21 cellular contexts compared by ENCODE assay signal in the genomic region with DNA sequence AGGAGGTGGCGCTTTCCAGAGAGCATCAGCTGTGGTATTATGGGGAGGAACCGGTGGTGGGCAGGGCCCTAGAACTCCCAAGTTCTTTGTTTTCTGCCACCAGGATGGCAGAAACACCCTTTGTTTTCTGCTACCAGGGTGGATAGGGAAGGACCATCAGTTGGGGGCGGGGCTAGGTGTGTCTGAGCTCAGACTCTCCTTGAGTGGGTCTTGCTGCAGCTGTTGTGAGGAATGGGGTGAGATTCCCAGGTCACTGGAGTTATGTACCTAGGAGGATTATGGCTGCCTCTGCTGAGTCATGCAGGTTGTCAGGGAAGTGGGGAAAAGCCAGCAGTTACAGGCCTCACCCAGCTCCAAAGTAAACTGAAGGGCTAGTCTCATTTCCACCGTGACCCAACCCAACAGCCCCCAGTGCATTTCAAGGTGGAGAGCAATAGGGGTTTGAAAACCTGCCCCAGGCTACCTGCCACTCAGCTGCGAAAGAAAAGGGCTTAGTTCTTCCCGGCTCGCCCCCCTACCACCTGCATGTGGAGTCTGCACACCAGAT.
DNase-seq lines count a peak whose midpoint lies in the region; ATAC-seq and TF ChIP-seq lines count a peak whose summit lies in the region.
"Had no signal": no experiment of that assay in that cellular context is flagged by ENCODE, and none has a peak within 500 bp of the region (broad histone marks: within the 10 kb centered on the region; RNA-seq: fewer than 3 reads in every experiment).

No MANE protein-coding gene starts in this region.

- DNase-seq in mammary epithelial cell: no peak
- DNase-seq in MCF 10A (ENCODE audit: unreplicated experiment): no peak
- no peak for DNase-seq in endodermal cell
- DNase-seq in left colon: peak; percentile 58 to 64
- no peak for DNase-seq in activated naive CD8-positive, alpha-beta T cell treated with anti-CD3 and anti-CD28 coated beads for 36 hours
- DNase-seq: DMS79, GOT3, HCEC 1CT, IMR-90, NCI-H1105, NCI-H2029 treated with DMSO at 0.1 percent for 48 hours, NCI-H2171 treated with DMSO at 0.1 percent for 48 hours, NCI-H524 treated with DMSO at 0.1 percent for 48 hours, OCI-M1, RPMI8226, SHP77 treated with DMSO at 0.1 percent for 48 hours, SK-N-SH had no signal

- intact Hi-C loops in mammary epithelial cell (cut with micrococcal nuclease) (no loop called here), MCF 10A (cut with micrococcal nuclease) (no loop called here), left colon (cut with DNase I, micrococcal nuclease) (no loop called here)

- H3K4me1 ChIP-seq in mammary epithelial cell (ENCODE audit: insufficient read depth, low read length): no peaks in the 10 kb centered on the region
- no peaks in the 10 kb centered on the region for H3K4me1 ChIP-seq in endodermal cell (ENCODE audit: control insufficient read depth, insufficient read depth, low read length)

- no peak overlapping the region for H3K4me3 ChIP-seq in mammary epithelial cell (replicated peaks in 1 of 3; ENCODE audit: insufficient read depth in 1 of 3, low read depth in 2 of 3, low read length in 3 of 3)
- H3K4me3 ChIP-seq in endodermal cell (ENCODE audit: low read length): no peak overlapping the region
- H3K4me3 ChIP-seq: GM12878 had no signal

- WGBS in mammary epithelial cell (ENCODE audit: low coverage, missing lambda C conversion rate): 50% methylated on average over 5 of the region's 7 CpGs
- 93 to 96% methylated on average over 4 to 7 of the region's 7 CpGs for WGBS in endodermal cell (ENCODE audit: insufficient coverage in 1 of 2, insufficient read length in 1 of 2), 2 experiments

- ATAC-seq in left colon (peak; percentile 91), GM18517 (IDR thresholded peaks at IDR 0.05; ENCODE audit: unreplicated experiment) (no peak), HG02678 (IDR thresholded peaks at IDR 0.05; ENCODE audit: unreplicated experiment) (no peak)
- ATAC-seq: GM12878 had no signal

- H3K36me3 Mint-ChIP-seq in MCF 10A (ENCODE audit: insufficient read depth, unreplicated experiment) (no peaks in the 10 kb centered on the region), endodermal cell (ENCODE audit: low read depth) (peaks cover 1% of the 10 kb centered on the region)
- H3K36me3 Mint-ChIP-seq in activated naive CD8-positive, alpha-beta T cell treated with anti-CD3 and anti-CD28 coated beads for 36 hours: no peaks in the 10 kb centered on the region

- peaks cover 27% of the 10 kb centered on the region for H3K27me3 Mint-ChIP-seq in MCF 10A (ENCODE audit: insufficient read depth, unreplicated experiment)
- no peaks in the 10 kb centered on the region for H3K27me3 Mint-ChIP-seq in endodermal cell (ENCODE audit: insufficient read depth)
- peaks cover 7% of the 10 kb centered on the region for H3K27me3 Mint-ChIP-seq in activated naive CD8-positive, alpha-beta T cell treated with anti-CD3 and anti-CD28 coated beads for 36 hours

- TF ChIP-seq CTCF in mammary epithelial cell (conservative IDR thresholded peaks at IDR 0.05 in 1 of 2, IDR thresholded peaks at IDR 0.05 in 1 of 2; ENCODE audit: extremely low read depth in 1 of 2, insufficient read depth in 1 of 2, low read depth in 1 of 2, low read length in 2 of 2) (no peak), MCF 10A (IDR thresholded peaks at IDR 0.05; ENCODE audit: unreplicated experiment) (no peak), endodermal cell (conservative IDR thresholded peaks at IDR 0.05) (no peak)

- no peaks in the 10 kb centered on the region for H3K9me3 ChIP-seq in mammary epithelial cell (replicated peaks; ENCODE audit: insufficient read depth, low read length)
- peaks cover 24% of the 10 kb centered on the region for H3K9me3 ChIP-seq in endodermal cell (ENCODE audit: control insufficient read depth, low read length)
- H3K9me3 ChIP-seq: SK-N-SH had no signal

- no peak overlapping the region for H3K4me2 ChIP-seq in mammary epithelial cell (ENCODE audit: insufficient read depth, low read depth, low read length)
- H3K4me2 ChIP-seq: KMS-11, SK-N-SH had no signal

- H4K20me1 ChIP-seq in mammary epithelial cell (ENCODE audit: insufficient read depth, low read length): no peaks in the 10 kb centered on the region

- H3K27ac ChIP-seq in mammary epithelial cell (ENCODE audit: insufficient read depth, low read depth, low read length) (no peak overlapping the region), endodermal cell (ENCODE audit: low read depth, low read length) (no peak overlapping the region)
- H3K27ac ChIP-seq: KMS-11 had no signal

- H3K4me3 Mint-ChIP-seq in MCF 10A (ENCODE audit: unreplicated experiment): no peak overlapping the region
- H3K4me3 Mint-ChIP-seq in endodermal cell: no peak overlapping the region
- H3K4me3 Mint-ChIP-seq in activated naive CD8-positive, alpha-beta T cell treated with anti-CD3 and anti-CD28 coated beads for 36 hours: no peak overlapping the region

- H3K79me2 ChIP-seq in mammary epithelial cell (ENCODE audit: insufficient read depth, low read length): no peaks in the 10 kb centered on the region

- POLR2A ChIA-PET in MCF 10A (lab: Yijun Ruan, JAX): no interaction called here

- CTCF ChIA-PET in mammary epithelial cell (lab: Charles Lee; ENCODE audit: low non-redundant PET) (interaction anchor here (0.6 kb wide), 1 partner anchor 62 kb away, joined by 6 read pairs; no protein-coding TSS in a partner anchor), MCF 10A (lab: Yijun Ruan, JAX) (interaction anchor here (0.7 to 1.3 kb wide), 2 partner anchors 123 to 141 kb away, joined by 3 to 4 read pairs; no protein-coding TSS in a partner anchor)

- dilution Hi-C loops in mammary epithelial cell (cut with HindIII; ENCODE audit: low sequenced_read_pairs): no loop called here

- no peak overlapping the region for H3K9ac ChIP-seq in mammary epithelial cell (ENCODE audit: insufficient read depth, low read length)
- H3K9ac ChIP-seq in endodermal cell (ENCODE audit: extremely low read depth, low read length, poor library complexity, severe bottlenecking): no peak overlapping the region
- H3K9ac ChIP-seq: KMS-11, SK-N-SH had no signal

- BruUV-seq in mammary epithelial cell (replicated peaks; lab: Mats Ljungman, UMichigan) (no TSS peak), MCF 10A (replicated peaks; lab: Mats Ljungman, UMichigan) (no TSS peak)

- H3K36me3 ChIP-seq in mammary epithelial cell (ENCODE audit: insufficient read depth, low read length) (no peaks in the 10 kb centered on the region), endodermal cell (ENCODE audit: control insufficient read depth, insufficient read depth, low read length) (no peaks in the 10 kb centered on the region)

- H3K27ac Mint-ChIP-seq in MCF 10A (ENCODE audit: low read depth, unreplicated experiment) (no peak overlapping the region), endodermal cell (peak overlapping the region; percentile 81)
- H3K27ac Mint-ChIP-seq in activated naive CD8-positive, alpha-beta T cell treated with anti-CD3 and anti-CD28 coated beads for 36 hours: no peak overlapping the region

- H3K9me3 Mint-ChIP-seq in MCF 10A (ENCODE audit: unreplicated experiment) (no peaks in the 10 kb centered on the region), endodermal cell (peaks cover 22% of the 10 kb centered on the region)
- H3K9me3 Mint-ChIP-seq in activated naive CD8-positive, alpha-beta T cell treated with anti-CD3 and anti-CD28 coated beads for 36 hours: peaks cover 4% of the 10 kb centered on the region

- in situ Hi-C loops in mammary epithelial cell (cut with MboI; ENCODE audit: low sequenced_read_pairs in 2 of 2): no loop called here

- peak overlapping the region; percentile 78 for H2AFZ ChIP-seq in mammary epithelial cell (ENCODE audit: low read depth, low read length)

- H3K27me3 ChIP-seq in mammary epithelial cell (ENCODE audit: insufficient read depth, low read length) (no peaks in the 10 kb centered on the region), endodermal cell (ENCODE audit: control insufficient read depth, insufficient read depth, low read length, poor library complexity, severe bottlenecking) (no peaks in the 10 kb centered on the region)

- H3K4me1 Mint-ChIP-seq in MCF 10A (ENCODE audit: insufficient read depth, unreplicated experiment): no peaks in the 10 kb centered on the region
- peaks cover 13% of the 10 kb centered on the region for H3K4me1 Mint-ChIP-seq in endodermal cell
- no peaks in the 10 kb centered on the region for H3K4me1 Mint-ChIP-seq in activated naive CD8-positive, alpha-beta T cell treated with anti-CD3 and anti-CD28 coated beads for 36 hours

Comparison
In these comparisons a context has a peak if more than half of its experiments do, and no peak if none do; other contexts are left out.
1. DNase-seq: peak in left colon (2 of 2); none in mammary epithelial cell (single experiment), MCF 10A (single experiment), endodermal cell (single experiment) and activated naive CD8-positive, alpha-beta T cell treated with anti-CD3 and anti-CD28 coated beads for 36 hours (single experiment).